ENCODE assay signal across 11 cellular contexts in the genomic region with DNA sequence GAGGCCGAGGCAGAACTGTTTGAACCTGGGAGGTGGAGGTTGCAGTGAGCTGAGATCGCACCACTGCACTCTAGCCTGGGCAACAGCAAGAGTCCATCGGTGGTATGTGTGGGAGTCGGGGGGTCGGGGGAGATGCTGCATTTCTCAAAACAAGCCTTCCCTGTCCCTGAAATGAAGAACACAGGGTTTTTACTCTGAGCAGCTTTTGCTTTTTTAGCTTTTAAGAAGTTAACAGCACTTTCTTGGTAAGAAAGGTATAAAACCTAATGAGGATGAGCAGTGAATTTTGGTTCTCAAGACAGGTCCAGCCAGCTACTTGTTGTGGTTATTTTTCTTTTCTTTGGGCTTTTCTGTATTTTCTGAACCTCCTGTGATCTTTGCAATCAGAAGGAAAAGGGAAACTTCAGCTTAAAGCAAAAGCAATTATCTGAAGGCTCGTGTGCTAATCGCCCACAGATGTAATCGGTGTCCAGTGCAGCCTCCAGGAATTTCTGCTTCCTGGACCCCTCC. TPM values are rescaled to one million over a fixed set of nuclear protein-coding genes. Genes with fewer than 3 reads are reported as not detected.
A peak's percentile ranks its signal among the peaks of the same experiment; 100 is the strongest.
DNase-seq lines count a peak whose midpoint lies in the region; ATAC-seq and TF ChIP-seq lines count a peak whose summit lies in the region.
"Had no signal": no experiment of that assay in that cellular context is flagged by ENCODE, and none has a peak within 500 bp of the region (broad histone marks: within the 10 kb centered on the region; RNA-seq: fewer than 3 reads in every experiment).

No MANE protein-coding gene starts in this region.

- no peaks in the 10 kb centered on the region for H3K27me3 ChIP-seq in CD4-positive, alpha-beta memory T cell (ENCODE audit: insufficient read depth, low read length)
- H3K27me3 ChIP-seq in HL-60 (ENCODE audit: insufficient read depth, poor library complexity, severe bottlenecking) (no peaks in the 10 kb centered on the region), osteoblast (ENCODE audit: insufficient read depth, low read length) (no peaks in the 10 kb centered on the region)

- H3K4me3 Mint-ChIP-seq in CD4-positive, alpha-beta memory T cell, result peak overlapping the region in 4 of 8 donors; percentile 7 to 66 (median 38)
- peak overlapping the region; percentile 99 for H3K4me3 Mint-ChIP-seq in activated naive CD8-positive, alpha-beta T cell treated with anti-CD3 and anti-CD28 coated beads, Interleukin-2, amount 50 U/mL, for 24 hours

- TF ChIP-seq CTCF in HL-60 (IDR thresholded peaks at IDR 0.05; ENCODE audit: insufficient read depth, low read length) (no peak), osteoblast (IDR thresholded peaks at IDR 0.05; ENCODE audit: extremely low read depth, low read depth, low read length) (no peak)

- peaks cover 40% of the 10 kb centered on the region for H3K4me1 ChIP-seq in CD4-positive, alpha-beta memory T cell (ENCODE audit: insufficient read depth, low read length)
- H3K4me1 ChIP-seq in osteoblast (ENCODE audit: insufficient read depth, low read length), result peaks cover 24% of the 10 kb centered on the region

- POLR2A ChIA-PET in CD4-positive, alpha-beta memory T cell (lab: Charles Lee; ENCODE audit: partially characterized antibody), result interaction anchor here (1.0 to 7.8 kb wide), 12 partner anchors 9 to 264 kb away, joined by 3 to 107 read pairs (median 4); partner anchors contain the start of genes ARMC12, FANCE, PPARD and TEAD3

- H3K4me1 Mint-ChIP-seq in CD4-positive, alpha-beta memory T cell, result peaks cover 28 to 53% (median 40%) of the 10 kb centered on the region in 4 donors
- peaks cover 45% of the 10 kb centered on the region for H3K4me1 Mint-ChIP-seq in activated naive CD8-positive, alpha-beta T cell treated with anti-CD3 and anti-CD28 coated beads, Interleukin-2, amount 50 U/mL, for 24 hours

- no peak overlapping the region for H3K4me2 ChIP-seq in osteoblast (ENCODE audit: insufficient read depth, low read length)

- DNase-seq in CD4-positive, alpha-beta memory T cell, result no peak
- no peak for DNase-seq in HL-60 (ENCODE audit: low read depth in 1 of 2, low spot score in 1 of 2)
- no peak for DNase-seq in activated naive CD8-positive, alpha-beta T cell treated with anti-CD3 and anti-CD28 coated beads, Interleukin-2, amount 50 U/mL, for 24 hours
- DNase-seq in osteoblast (ENCODE audit: insufficient read length, low spot score, missing footprints), result no peak
- DNase-seq in NCI-H82 treated with DMSO at 0.1 percent for 48 hours (lab: John Stamatoyannopoulos, UW; ENCODE audit: unreplicated experiment), result no peak
- DNase-seq in medulla oblongata (ENCODE audit: extremely low spot score), result no peak
- DNase-seq in glomerular visceral epithelial cell (ENCODE audit: extremely low spot score), result no peak
- DNase-seq: midbrain, NCI-H2081 had no signal

- H3K36me3 Mint-ChIP-seq in CD4-positive, alpha-beta memory T cell, result peaks cover 31 to 47% of the 10 kb centered on the region in 2 donors
- H3K36me3 Mint-ChIP-seq in activated naive CD8-positive, alpha-beta T cell treated with anti-CD3 and anti-CD28 coated beads, Interleukin-2, amount 50 U/mL, for 24 hours (ENCODE audit: low read depth), result peaks cover 54% of the 10 kb centered on the region

- no peaks in the 10 kb centered on the region for H3K9me3 Mint-ChIP-seq in CD4-positive, alpha-beta memory T cell
- H3K9me3 Mint-ChIP-seq in activated naive CD8-positive, alpha-beta T cell treated with anti-CD3 and anti-CD28 coated beads, Interleukin-2, amount 50 U/mL, for 24 hours, result no peaks in the 10 kb centered on the region

- no peak overlapping the region for H3K27ac ChIP-seq in CD4-positive, alpha-beta memory T cell (ENCODE audit: low read depth, low read length)
- H3K27ac ChIP-seq in HL-60 (replicated peaks) (peak overlapping the region; percentile 15), osteoblast (ENCODE audit: low read depth, low read length) (peak overlapping the region; percentile 19)

- H3K27ac Mint-ChIP-seq in CD4-positive, alpha-beta memory T cell, result peak overlapping the region; percentile 52 to 98 (median 82)
- peak overlapping the region; percentile 99 for H3K27ac Mint-ChIP-seq in activated naive CD8-positive, alpha-beta T cell treated with anti-CD3 and anti-CD28 coated beads, Interleukin-2, amount 50 U/mL, for 24 hours

- intact Hi-C loops in CD4-positive, alpha-beta memory T cell (cut with micrococcal nuclease), result no loop called here

- CTCF ChIA-PET in CD4-positive, alpha-beta memory T cell (lab: Charles Lee; ENCODE audit: partially characterized antibody), result interaction anchor here (0.7 to 6.6 kb wide), 10 partner anchors 15 to 265 kb away, joined by 3 to 57 read pairs (median 4); partner anchors contain the start of genes ARMC12, DEF6 and PPARD

- no peaks in the 10 kb centered on the region for H3K27me3 Mint-ChIP-seq in CD4-positive, alpha-beta memory T cell
- no peaks in the 10 kb centered on the region for H3K27me3 Mint-ChIP-seq in activated naive CD8-positive, alpha-beta T cell treated with anti-CD3 and anti-CD28 coated beads, Interleukin-2, amount 50 U/mL, for 24 hours

- no peak for ATAC-seq in activated naive CD8-positive, alpha-beta T cell treated with anti-CD3 and anti-CD28 coated beads, Interleukin-2, amount 50 U/mL, for 24 hours
- no peak for ATAC-seq in GM19328 (IDR thresholded peaks at IDR 0.05; ENCODE audit: unreplicated experiment)

- peaks cover 16% of the 10 kb centered on the region for H3K36me3 ChIP-seq in CD4-positive, alpha-beta memory T cell (ENCODE audit: insufficient read depth, low read length)
- peaks cover 50% of the 10 kb centered on the region for H3K36me3 ChIP-seq in osteoblast (ENCODE audit: insufficient read depth, low read length)

- no peak overlapping the region for H3K4me3 ChIP-seq in CD4-positive, alpha-beta memory T cell (ENCODE audit: low read length in 2 of 2)
- H3K4me3 ChIP-seq in HL-60 (replicated peaks; ENCODE audit: insufficient read depth, low read length), result peak overlapping the region; percentile 95; the same call in 1 of the 2 replicates
- H3K4me3 ChIP-seq in osteoblast (ENCODE audit: insufficient read depth, low read length), result no peak overlapping the region

- peaks cover 47% of the 10 kb centered on the region for H4K20me1 ChIP-seq in osteoblast (ENCODE audit: insufficient read depth, low read length)

- H3K9me3 ChIP-seq in CD4-positive, alpha-beta memory T cell (ENCODE audit: control insufficient read depth in 1 of 2, low read length in 2 of 2), result no peaks in the 10 kb centered on the region
- H3K9me3 ChIP-seq in osteoblast (ENCODE audit: low read depth, low read length), result no peaks in the 10 kb centered on the region

- peaks cover 30% of the 10 kb centered on the region for H3K79me2 ChIP-seq in osteoblast (ENCODE audit: insufficient read depth, low read length)

- no peak overlapping the region for H2AFZ ChIP-seq in osteoblast (ENCODE audit: low read length)

RNA-seq across cellular contexts. Expression of gene RPL10A, which starts 3.7 kb away (rescaled TPM):
- total RNA-seq in CD4-positive, alpha-beta memory T cell, result 1,000 to 10,000 TPM; 1,978 to 2,070 TPM
- polyA plus RNA-seq in CD4-positive, alpha-beta memory T cell, result 1,000 to 10,000 TPM in 1 of 2 donors, 100 to 1,000 TPM in 1; 844 to 1,085 TPM
- total RNA-seq in osteoblast, result 1,373 and 1,488 TPM in 2 replicates

RNA-seq across cellular contexts. Expression of gene FANCE, which starts 19.8 kb away (rescaled TPM):
- total RNA-seq in CD4-positive, alpha-beta memory T cell, result 1 to 10 TPM; 8.9 to 9.0 TPM
- polyA plus RNA-seq in CD4-positive, alpha-beta memory T cell, result 1 to 10 TPM; 5.4 to 7.0 TPM
- total RNA-seq in osteoblast, result 13.8 and 16.6 TPM in 2 replicates

RNA-seq across cellular contexts. Expression of gene TEAD3, which starts 25.0 kb away (rescaled TPM):
- under 1 TPM in 1 of 2 experiments, not detected in 1; 0.20 TPM for total RNA-seq in CD4-positive, alpha-beta memory T cell
- polyA plus RNA-seq in CD4-positive, alpha-beta memory T cell, result under 1 TPM in 1 of 2 donors, not detected in 1; 0.08 TPM
- 10.9 and 11.2 TPM in 2 replicates for total RNA-seq in osteoblast

RNA-seq across cellular contexts. Expression of gene TULP1, which starts 40.8 kb away (rescaled TPM):
- not detected for total RNA-seq in CD4-positive, alpha-beta memory T cell
- not detected for polyA plus RNA-seq in CD4-positive, alpha-beta memory T cell
- total RNA-seq in osteoblast, result not detected in 2 replicates
- total RNA-seq: esophagus mucosa had no signal
